1 cellular context compared by ENCODE assay signal in genomic region chr6:143098054-143098673, GRCh38.
TF ChIP-seq lines count a peak whose summit lies in the region.

No MANE protein-coding gene starts in this region.

TF ChIP-seq in GM12878, 131 proteins besides CTCF, POLR2A, EP300 and RAD21 (continued from another document):
- TF ChIP-seq, protein P1, sequence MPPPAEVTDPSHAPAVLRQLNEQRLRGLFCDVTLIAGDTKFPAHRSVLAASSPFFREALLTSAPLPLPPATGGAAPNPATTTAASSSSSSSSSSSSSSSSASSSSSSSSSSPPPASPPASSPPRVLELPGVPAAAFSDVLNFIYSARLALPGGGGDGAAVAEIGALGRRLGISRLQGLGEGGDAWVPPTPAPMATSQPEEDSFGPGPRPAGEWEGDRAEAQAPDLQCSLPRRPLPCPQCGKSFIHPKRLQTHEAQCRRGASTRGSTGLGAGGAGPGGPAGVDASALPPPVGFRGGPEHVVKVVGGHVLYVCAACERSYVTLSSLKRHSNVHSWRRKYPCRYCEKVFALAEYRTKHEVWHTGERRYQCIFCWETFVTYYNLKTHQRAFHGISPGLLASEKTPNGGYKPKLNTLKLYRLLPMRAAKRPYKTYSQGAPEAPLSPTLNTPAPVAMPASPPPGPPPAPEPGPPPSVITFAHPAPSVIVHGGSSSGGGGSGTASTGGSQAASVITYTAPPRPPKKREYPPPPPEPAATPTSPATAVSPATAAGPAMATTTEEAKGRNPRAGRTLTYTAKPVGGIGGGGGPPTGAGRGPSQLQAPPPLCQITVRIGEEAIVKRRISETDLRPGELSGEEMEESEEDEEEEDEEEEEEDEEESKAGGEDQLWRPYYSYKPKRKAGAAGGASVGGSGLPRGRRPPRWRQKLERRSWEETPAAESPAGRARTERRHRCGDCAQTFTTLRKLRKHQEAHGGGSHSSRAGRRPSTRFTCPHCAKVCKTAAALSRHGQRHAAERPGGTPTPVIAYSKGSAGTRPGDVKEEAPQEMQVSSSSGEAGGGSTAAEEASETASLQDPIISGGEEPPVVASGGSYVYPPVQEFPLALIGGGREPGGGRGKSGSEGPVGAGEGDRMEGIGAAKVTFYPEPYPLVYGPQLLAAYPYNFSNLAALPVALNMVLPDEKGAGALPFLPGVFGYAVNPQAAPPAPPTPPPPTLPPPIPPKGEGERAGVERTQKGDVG (CRISPR knock-in tag; IDR thresholded peaks at IDR 0.05), result no peak
- TF ChIP-seq STAT1 (conservative IDR thresholded peaks at IDR 0.05), result no peak
